ENCODE assay signal across 27 cellular contexts in the genomic region with DNA sequence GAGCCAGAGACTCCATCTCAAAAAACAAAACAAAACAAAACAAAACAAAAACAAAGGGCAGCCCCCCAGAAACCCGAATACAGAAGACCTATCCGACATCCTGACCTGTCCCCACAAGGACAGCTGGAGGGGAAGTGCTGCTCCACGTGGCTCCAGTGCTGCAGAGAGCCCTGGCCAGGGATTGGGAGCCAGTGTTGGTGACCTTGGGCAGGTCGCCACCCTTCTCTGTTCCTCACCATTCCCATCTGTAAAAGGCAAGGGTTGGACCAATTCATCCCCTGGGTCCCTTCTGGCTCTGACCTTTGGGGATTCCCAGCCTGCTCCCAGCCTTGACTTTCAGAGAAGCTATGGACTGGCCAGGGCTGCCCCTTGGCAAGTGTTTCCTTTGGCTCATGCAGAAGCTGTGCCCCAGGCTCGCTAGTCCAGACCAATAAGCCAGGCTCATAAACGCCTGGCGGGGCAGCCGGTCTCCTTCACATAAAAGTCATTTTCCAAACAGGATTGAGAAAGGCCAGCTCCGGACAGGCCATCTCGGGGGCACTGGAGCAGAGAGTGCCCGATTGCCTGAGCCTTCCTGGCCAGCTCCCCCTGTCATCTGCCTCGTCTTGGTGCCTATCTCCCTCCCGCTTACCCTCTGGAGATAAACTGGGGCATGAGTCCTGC. TPM values are rescaled to one million over a fixed set of nuclear protein-coding genes. Genes with fewer than 3 reads are reported as not detected.
"Had no signal": no experiment of that assay in that cellular context is flagged by ENCODE, and none has a peak within 500 bp of the region (broad histone marks: within the 10 kb centered on the region; RNA-seq: fewer than 3 reads in every experiment).

No MANE protein-coding gene starts in this region.

- H3K36me3 ChIP-seq: breast epithelium, colonic mucosa, heart right ventricle, left ventricle myocardium inferior, neutrophil, pancreas, transverse colon, vagina, WERI-Rb-1 had no signal

- H3K9me3 ChIP-seq: breast epithelium, colonic mucosa, neutrophil, pancreas, transverse colon, vagina had no signal

- ATAC-seq: activated CD8-positive, alpha-beta T cell treated with anti-CD3 and anti-CD28 coated beads, Interleukin-2, amount 10 ng/mL, durations not matched to agents 7 days and 5 days; activated T-helper 17 cell treated with anti-CD3 and anti-CD28 coated beads, Interleukin-2, amount 50 U/mL, for 72 hours; right cardiac atrium; stimulated activated naive CD8-positive, alpha-beta T cell treated with anti-CD3 and anti-CD28 coated beads, Interleukin-15, amount 100 ng/mL, for 72 hours had no signal

- DNase-seq: activated CD4-positive, alpha-beta T cell treated with anti-CD3 and anti-CD28 coated beads, Interleukin-2, amount 10 ng/mL, durations not matched to agents 7 days and 5 days; activated CD4-positive, CD25-positive, alpha-beta regulatory T cell treated with anti-CD3 and anti-CD28 coated beads, Interleukin-2, amount 50 U/mL, for 72 hours; activated CD8-positive, alpha-beta T cell treated with anti-CD3 and anti-CD28 coated beads, Interleukin-2, amount 10 ng/mL, durations not matched to agents 7 days and 5 days; activated naive CD8-positive, alpha-beta T cell treated with anti-CD3 and anti-CD28 coated beads for 36 hours; activated T-cell treated with anti-CD3 and anti-CD28 coated beads, Interleukin-2, amount 50 U/mL, for 24 hours; colonic mucosa; foreskin fibroblast; heart right ventricle; left ventricle myocardium inferior; pancreas; stimulated activated CD4-positive, alpha-beta T cell treated with anti-CD3 and anti-CD28 coated beads, Interleukin-12 subunit alpha, Interleukin-12 subunit beta, amount 100 ng/mL, for 4 hours; stimulated activated CD4-positive, alpha-beta T cell treated with anti-CD3 and anti-CD28 coated beads, Interleukin-1b, Interleukin-23, amount 100 ng/mL, for 48 hours; stimulated activated naive CD8-positive, alpha-beta T cell treated with anti-CD3 and anti-CD28 coated beads, Interleukin-15, amount 100 ng/mL, for 72 hours; SW 1271; transverse colon; WERI-Rb-1 had no signal

- H3K27ac ChIP-seq: colonic mucosa, epithelial cell of prostate, heart right ventricle, left ventricle myocardium inferior, neutrophil, pancreas, transverse colon, vagina, WERI-Rb-1 had no signal

- H3K4me3 ChIP-seq: breast epithelium, colonic mucosa, heart right ventricle, left ventricle myocardium inferior, pancreas, transverse colon, vagina had no signal

- H3K4me1 ChIP-seq: breast epithelium, colonic mucosa, left ventricle myocardium inferior, pancreas, transverse colon had no signal

- H3K27me3 ChIP-seq: breast epithelium, colonic mucosa, neutrophil, pancreas, vagina had no signal

RNA-seq across cellular contexts. Expression of gene PADI1, which starts 20.0 kb away (rescaled TPM):
- total RNA-seq: activated CD4-positive, alpha-beta T cell treated with anti-CD3 and anti-CD28 coated beads, Interleukin-2, amount 10 ng/mL, durations not matched to agents 7 days and 5 days; activated CD8-positive, alpha-beta T cell treated with anti-CD3 and anti-CD28 coated beads, Interleukin-2, amount 10 ng/mL, durations not matched to agents 7 days and 5 days; activated naive CD8-positive, alpha-beta T cell treated with anti-CD3 and anti-CD28 coated beads for 36 hours; activated T-helper 17 cell treated with anti-CD3 and anti-CD28 coated beads, Interleukin-2, amount 50 U/mL, for 72 hours; astrocyte; heart right ventricle; left ventricle myocardium inferior; natural killer cell treated with Interleukin-12 subunit alpha and Interleukin-12 subunit beta and Interleukin-15 and Interleukin-18, amount 100 ng/mL, for 72 hours; pancreas; pulmonary artery endothelial cell; right cardiac atrium; skeletal muscle tissue; T-helper 2 cell treated with Interferon-gamma antibody and Interleukin-4, amounts not matched to agents 100 ng/mL and 5 ng/mL, for 36 hours had no signal
- polyA plus RNA-seq: right cardiac atrium had no signal
